In genomic region chr4:168564024-168564423, GRCh38 we compare ENCODE assay signal across 21 cellular contexts.
"Had no signal": no experiment of that assay in that cellular context is flagged by ENCODE, and none has a peak within 500 bp of the region (broad histone marks: within the 10 kb centered on the region; RNA-seq: fewer than 3 reads in every experiment).

No MANE protein-coding gene starts in this region.

- H3K27me3 ChIP-seq: esophagus muscularis mucosa, foreskin keratinocyte, gastroesophageal sphincter, heart left ventricle, hepatocyte had no signal

- ATAC-seq: foreskin keratinocyte, gastroesophageal sphincter, left colon, left lobe of liver, left ventricle myocardium superior, lower lobe of right lung, mucosa of descending colon had no signal

- DNase-seq: dermis blood vessel endothelial cell; dorsolateral prefrontal cortex; effector CD4-positive, alpha-beta T cell; effector memory CD4-positive, alpha-beta T cell; foreskin keratinocyte; heart left ventricle; hypothalamus; immature natural killer cell; islet precursor cell; kidney; kidney glomerular epithelial cell; left colon; left ventricle myocardium superior; lower lobe of right lung; mesenchymal stem cell; mucosa of descending colon had no signal

- H3K36me3 ChIP-seq: esophagus muscularis mucosa, gastroesophageal sphincter, heart left ventricle, lower lobe of right lung had no signal

- H3K79me2 ChIP-seq: hepatocyte had no signal

- H3K27ac ChIP-seq: coronary artery, dorsolateral prefrontal cortex, esophagus muscularis mucosa, foreskin keratinocyte, gastroesophageal sphincter, hepatocyte, lower lobe of right lung had no signal

- H3K9me3 ChIP-seq: esophagus muscularis mucosa, gastroesophageal sphincter, heart left ventricle, lower lobe of right lung, mucosa of descending colon had no signal

- H2AFZ ChIP-seq: hepatocyte had no signal

- H3K4me3 ChIP-seq: coronary artery, dorsolateral prefrontal cortex, esophagus muscularis mucosa, gastroesophageal sphincter, heart left ventricle, hepatocyte, lower lobe of right lung, mucosa of descending colon had no signal

- H3K4me2 ChIP-seq: hepatocyte had no signal
